In the genomic region with DNA sequence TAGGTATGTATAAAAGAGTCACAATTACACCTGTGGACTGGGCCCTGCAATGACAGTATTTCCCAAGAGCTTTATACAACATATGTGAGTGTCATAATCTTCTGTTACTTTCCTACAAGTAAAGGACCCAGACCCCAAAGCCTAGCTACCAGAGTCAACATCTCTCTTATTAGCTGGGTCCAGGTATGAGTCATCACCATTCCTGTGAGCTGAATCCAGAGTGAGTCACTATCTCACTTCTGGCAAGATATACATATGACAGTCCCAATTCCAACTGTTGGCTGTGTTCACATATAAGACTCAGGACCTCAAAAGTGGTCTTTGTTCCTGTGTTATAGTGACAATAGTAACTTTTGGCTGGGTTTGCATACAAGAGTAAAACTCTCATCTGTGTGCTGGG, we compare ENCODE assay signal across 16 cellular contexts. TPM values are rescaled to one million over a fixed set of nuclear protein-coding genes. Genes with fewer than 3 reads are reported as not detected.
DNase-seq lines count a peak whose midpoint lies in the region; ATAC-seq and TF ChIP-seq lines count a peak whose summit lies in the region.
"Had no signal": no experiment of that assay in that cellular context is flagged by ENCODE, and none has a peak within 500 bp of the region (broad histone marks: within the 10 kb centered on the region; RNA-seq: fewer than 3 reads in every experiment).

No MANE protein-coding gene starts in this region.

- no peaks in the 10 kb centered on the region for H3K36me3 ChIP-seq in breast epithelium
- H3K36me3 ChIP-seq in esophagus muscularis mucosa = no peaks in the 10 kb centered on the region

- no peak for TF ChIP-seq CTCF in MCF 10A (IDR thresholded peaks at IDR 0.05; ENCODE audit: unreplicated experiment)
- TF ChIP-seq CTCF in breast epithelium (IDR thresholded peaks at IDR 0.05) = no peak
- TF ChIP-seq CTCF in esophagus muscularis mucosa (IDR thresholded peaks at IDR 0.05) = no peak

- H3K27me3 ChIP-seq in breast epithelium = no peaks in the 10 kb centered on the region
- no peaks in the 10 kb centered on the region for H3K27me3 ChIP-seq in esophagus muscularis mucosa

- no peaks in the 10 kb centered on the region for H3K27me3 Mint-ChIP-seq in MCF 10A (ENCODE audit: insufficient read depth, unreplicated experiment)

- H3K4me3 ChIP-seq in breast epithelium (no peak overlapping the region), esophagus muscularis mucosa (no peak overlapping the region)

- no peak for TF ChIP-seq EP300 in esophagus muscularis mucosa (IDR thresholded peaks at IDR 0.05)

- POLR2A ChIA-PET in MCF 10A (lab: Yijun Ruan, JAX) = no interaction called here

- ATAC-seq in HG03108 (IDR thresholded peaks at IDR 0.05; ENCODE audit: unreplicated experiment) (no peak), GM21390 (IDR thresholded peaks at IDR 0.05; ENCODE audit: unreplicated experiment) (no peak)

- no peak overlapping the region for H3K27ac ChIP-seq in breast epithelium
- H3K27ac ChIP-seq in esophagus muscularis mucosa (replicated peaks in 1 of 4) = no peak overlapping the region

- DNase-seq in MCF 10A (ENCODE audit: unreplicated experiment) (peak; percentile 25), breast epithelium (ENCODE audit: low spot score in 2 of 2) (no peak), RKO (ENCODE audit: low spot score) (peak; percentile 88), esophagus muscularis mucosa (ENCODE audit: extremely low spot score) (peak; percentile 74), NCI-H2196 treated with DMSO at 0.1 percent for 48 hours (lab: John Stamatoyannopoulos, UW; ENCODE audit: unreplicated experiment) (no peak)
- DNase-seq in stimulated activated CD4-positive, alpha-beta T cell treated with anti-CD3 and anti-CD28 coated beads, Interleukin-15, amount 100 ng/mL, for 24 hours = no peak
- DNase-seq: 8988T, Calu3, DMS79 treated with DMSO at 0.1 percent for 48 hours, Kasumi-1, MV-4-11, NCI-H1436, NCI-H2029 treated with DMSO at 0.1 percent for 48 hours, NCI-H510A treated with DMSO at 0.1 percent for 48 hours had no signal

- H3K9me3 Mint-ChIP-seq in MCF 10A (ENCODE audit: unreplicated experiment) = peaks cover 29% of the 10 kb centered on the region

- no peak overlapping the region for H3K4me3 Mint-ChIP-seq in MCF 10A (ENCODE audit: unreplicated experiment)

- TF ChIP-seq POLR2A in breast epithelium (IDR thresholded peaks at IDR 0.05) (no peak), esophagus muscularis mucosa (IDR thresholded peaks at IDR 0.05; ENCODE audit: low read depth) (no peak)

- H3K9me3 ChIP-seq in breast epithelium (peaks cover 0 to 23% of the 10 kb centered on the region in 2 donors), esophagus muscularis mucosa (peaks cover 0 to 5% (median 2%) of the 10 kb centered on the region in 4 donors)

- no peaks in the 10 kb centered on the region for H3K36me3 Mint-ChIP-seq in MCF 10A (ENCODE audit: insufficient read depth, unreplicated experiment)

- no peaks in the 10 kb centered on the region for H3K4me1 Mint-ChIP-seq in MCF 10A (ENCODE audit: insufficient read depth, unreplicated experiment)

- CTCF ChIA-PET in MCF 10A (lab: Yijun Ruan, JAX) = no interaction called here

- BruUV-seq in MCF 10A (replicated peaks; lab: Mats Ljungman, UMichigan) = no TSS peak

- H3K4me1 ChIP-seq in breast epithelium = no peaks in the 10 kb centered on the region
- H3K4me1 ChIP-seq in esophagus muscularis mucosa = no peaks in the 10 kb centered on the region

- H3K27ac Mint-ChIP-seq in MCF 10A (ENCODE audit: low read depth, unreplicated experiment) = no peak overlapping the region

- intact Hi-C loops in MCF 10A (cut with micrococcal nuclease) (no loop called here), breast epithelium (cut with DNase I; ENCODE audit: low total_unique reads) (no loop called here), esophagus muscularis mucosa (cut with DNase I) (no loop called here)

RNA-seq across cellular contexts. Expression of gene ZNF729, which starts 46.7 kb away (rescaled TPM):
- total RNA-seq in MCF 10A (2022) (not detected in 2 replicates), breast epithelium (under 1 TPM in 1 of 3 donors, not detected in 2; 0.73 TPM), esophagus muscularis mucosa (not detected)
- total RNA-seq: Calu3 had no signal

Comparison
In these comparisons a context has a peak if more than half of its experiments do, and no peak if none do; other contexts are left out.
1. DNase-seq: peak in MCF 10A (single experiment), RKO (single experiment) and esophagus muscularis mucosa (single experiment); none in breast epithelium (0 of 2), NCI-H2196 treated with DMSO at 0.1 percent for 48 hours (single experiment) and stimulated activated CD4-positive, alpha-beta T cell treated with anti-CD3 and anti-CD28 coated beads, Interleukin-15, amount 100 ng/mL, for 24 hours (single experiment).